ENCODE assay signal across 9 cellular contexts in the genomic region with DNA sequence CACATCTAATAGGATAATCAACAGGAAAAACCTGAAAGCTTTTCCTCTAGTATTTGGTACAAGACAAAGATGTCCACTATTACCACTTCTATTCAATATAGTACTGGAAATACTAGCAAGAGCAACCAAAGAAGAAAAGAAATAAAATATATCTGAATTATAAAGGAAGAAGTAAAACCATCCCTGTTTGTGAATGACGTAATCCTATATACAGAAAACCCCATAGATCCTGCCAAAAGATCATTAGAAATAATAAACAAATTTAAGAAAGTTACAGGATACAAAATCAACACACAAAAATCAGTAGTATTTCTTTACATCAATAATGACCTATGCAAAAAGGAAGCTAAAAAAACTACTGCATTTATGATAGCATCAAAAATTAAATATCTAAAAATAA.
"Had no signal": no experiment of that assay in that cellular context is flagged by ENCODE, and none has a peak within 500 bp of the region (broad histone marks: within the 10 kb centered on the region; RNA-seq: fewer than 3 reads in every experiment).

No MANE protein-coding gene starts in this region.

- H3K27ac ChIP-seq: GM23248, HL-60 had no signal

- ATAC-seq: HCT116, K562 had no signal

- H2AFZ ChIP-seq: GM23248 had no signal

- H3K9ac ChIP-seq: GM23248 had no signal

- H3K36me3 ChIP-seq: HAP-1 had no signal

- FAIRE-seq: K562 had no signal

- H3K9me3 ChIP-seq: HAP-1 had no signal

- H3K4me3 ChIP-seq: GM23248, HAP-1, K562 had no signal

- DNase-seq: GM23248, GOT3, H7, IMR-90, KG1 had no signal

- H3K4me1 ChIP-seq: HAP-1 had no signal
